Comparison of ENCODE assay signal across 1 cellular context in genomic region chr15:82985688-82986441, GRCh38.
TF ChIP-seq lines count a peak whose summit lies in the region.

RAMAC (plus strand) TSS chr15:82986210; CDS start chr15:82989019, 2,809 bp downstream.

TF ChIP-seq in H1, 55 proteins besides CTCF, POLR2A, EP300 and RAD21 (continued from another document):
- peak; percentile 100 for TF ChIP-seq MAX (IDR thresholded peaks at IDR 0.05)
- TF ChIP-seq CREB1 (IDR thresholded peaks at IDR 0.05) = no peak
- TF ChIP-seq BRCA1 (IDR thresholded peaks at IDR 0.05; ENCODE audit: low read depth, low read length) = peak; percentile 63
- TF ChIP-seq USF2 (IDR thresholded peaks at IDR 0.05; ENCODE audit: low read length) = peak; percentile 30; the same call in 1 of the 2 replicates
- no peak for TF ChIP-seq CTBP2 (IDR thresholded peaks at IDR 0.05; ENCODE audit: borderline replicate concordance, insufficient read depth, insufficient read length, low read length)
- TF ChIP-seq YY1 (IDR thresholded peaks at IDR 0.05; ENCODE audit: low read depth, low read length) = no peak
- no peak for TF ChIP-seq CEBPB (IDR thresholded peaks at IDR 0.05; ENCODE audit: low read depth, low read length)
- peak; percentile 85 for TF ChIP-seq ASH2L (IDR thresholded peaks at IDR 0.05; ENCODE audit: low read length)
- no peak for TF ChIP-seq ATF3 (IDR thresholded peaks at IDR 0.05; ENCODE audit: insufficient read depth, low read depth, low read length)
- no peak for TF ChIP-seq FOSL1 (IDR thresholded peaks at IDR 0.05; ENCODE audit: insufficient read depth, low read depth, low read length)
- no peak for TF ChIP-seq BACH1 (IDR thresholded peaks at IDR 0.05; ENCODE audit: low read length)
- no peak for TF ChIP-seq CBX8 (IDR thresholded peaks at IDR 0.05; ENCODE audit: borderline replicate concordance, low read depth, low read length)
- TF ChIP-seq SAP30 (IDR thresholded peaks at IDR 0.05; ENCODE audit: insufficient read depth, insufficient replicate concordance, low read length) = peak; percentile 33
- TF ChIP-seq TAF7 (optimal IDR thresholded peaks at IDR 0.05; ENCODE audit: borderline replicate concordance, low read depth, low read length) = no peak
- no peak for TF ChIP-seq KDM1A (IDR thresholded peaks at IDR 0.05; ENCODE audit: borderline replicate concordance, low read length)
- TF ChIP-seq TCF12 (IDR thresholded peaks at IDR 0.05; ENCODE audit: low read depth, low read length) = 0 out of 2 replicates have a peak, but pooled peaks have one; percentile 20
- TF ChIP-seq SIX5 (IDR thresholded peaks at IDR 0.05; ENCODE audit: low read depth, low read length) = no peak
- TF ChIP-seq SP2 (IDR thresholded peaks at IDR 0.05; ENCODE audit: low read length) = no peak
- no peak for TF ChIP-seq POU5F1 (IDR thresholded peaks at IDR 0.05; ENCODE audit: low read depth, low read length)
- TF ChIP-seq NRF1 (IDR thresholded peaks at IDR 0.05; ENCODE audit: low read depth, low read length) = no peak
- no peak for TF ChIP-seq JUND (IDR thresholded peaks at IDR 0.05; ENCODE audit: low read length)
- no peak for TF ChIP-seq CHD7 (IDR thresholded peaks at IDR 0.05; ENCODE audit: insufficient replicate concordance, low read length)
- TF ChIP-seq RNF2 (IDR thresholded peaks at IDR 0.05; ENCODE audit: borderline replicate concordance, low read depth, low read length, missing control alignments, poor library complexity, severe bottlenecking) = peak; percentile 68
- no peak for TF ChIP-seq JUN (IDR thresholded peaks at IDR 0.05; ENCODE audit: low read depth, low read length)
- TF ChIP-seq RXRA (IDR thresholded peaks at IDR 0.05; ENCODE audit: insufficient read depth, low read depth, low read length) = no peak
- peak; percentile 69 for TF ChIP-seq TAF1 (IDR thresholded peaks at IDR 0.05; ENCODE audit: low read depth, low read length)
- peak; percentile 58; the same call in 1 of the 2 replicates for TF ChIP-seq GTF2F1 (IDR thresholded peaks at IDR 0.05; ENCODE audit: borderline replicate concordance, low read depth, low read length)
- 0 out of 2 replicates have a peak, but pooled peaks have one; percentile 5 for TF ChIP-seq TBP (IDR thresholded peaks at IDR 0.05; ENCODE audit: low read depth, low read length)
- TF ChIP-seq RBBP5 (IDR thresholded peaks at IDR 0.05; ENCODE audit: borderline replicate concordance, low read depth, low read length) = peak; percentile 75; the same call in 1 of the 2 replicates
- peak; percentile 88 for TF ChIP-seq GABPA (IDR thresholded peaks at IDR 0.05; ENCODE audit: borderline replicate concordance, insufficient read depth, low read length)
- TF ChIP-seq KDM4A (IDR thresholded peaks at IDR 0.05; ENCODE audit: low read depth, low read length, severe bottlenecking) = peak; percentile 100
- TF ChIP-seq SUZ12 (IDR thresholded peaks at IDR 0.05; ENCODE audit: low read length) = no peak; the same call in 1 of the 2 replicates
- TF ChIP-seq ZNF274 (IDR thresholded peaks at IDR 0.05; ENCODE audit: borderline replicate concordance, extremely low read depth, low read length) = no peak
- TF ChIP-seq EGR1 (IDR thresholded peaks at IDR 0.05; ENCODE audit: borderline replicate concordance, low read depth, low read length) = no peak
- peak; percentile 79 for TF ChIP-seq PHF8 (conservative IDR thresholded peaks at IDR 0.05; ENCODE audit: low read depth, low read length)
- TF ChIP-seq CBX5 (IDR thresholded peaks at IDR 0.05; ENCODE audit: low read depth, low read length) = no peak
- TF ChIP-seq POLR2AphosphoS5 (IDR thresholded peaks at IDR 0.05; ENCODE audit: low read depth, low read length) = peak; percentile 78
- TF ChIP-seq SIN3A (conservative IDR thresholded peaks at IDR 0.05 in 1 of 2, IDR thresholded peaks at IDR 0.05 in 1 of 2; ENCODE audit: low read depth in 1 of 2, low read length in 2 of 2) = peak in 1 of 2 experiments; percentile 48; a peak in 1 of 4 replicates
- TF ChIP-seq SIRT6 (IDR thresholded peaks at IDR 0.05; ENCODE audit: low read length) = no peak
- peak; percentile 88 for TF ChIP-seq CHD2 (IDR thresholded peaks at IDR 0.05; ENCODE audit: low read length)
- peak; percentile 100 for TF ChIP-seq E2F6 (IDR thresholded peaks at IDR 0.05)
- no peak for TF ChIP-seq SP1 (IDR thresholded peaks at IDR 0.05; ENCODE audit: low read depth, low read length)
TF ChIP-seq in H1: peak in this region for 19.
